10 cellular contexts compared by ENCODE assay signal in the genomic region with DNA sequence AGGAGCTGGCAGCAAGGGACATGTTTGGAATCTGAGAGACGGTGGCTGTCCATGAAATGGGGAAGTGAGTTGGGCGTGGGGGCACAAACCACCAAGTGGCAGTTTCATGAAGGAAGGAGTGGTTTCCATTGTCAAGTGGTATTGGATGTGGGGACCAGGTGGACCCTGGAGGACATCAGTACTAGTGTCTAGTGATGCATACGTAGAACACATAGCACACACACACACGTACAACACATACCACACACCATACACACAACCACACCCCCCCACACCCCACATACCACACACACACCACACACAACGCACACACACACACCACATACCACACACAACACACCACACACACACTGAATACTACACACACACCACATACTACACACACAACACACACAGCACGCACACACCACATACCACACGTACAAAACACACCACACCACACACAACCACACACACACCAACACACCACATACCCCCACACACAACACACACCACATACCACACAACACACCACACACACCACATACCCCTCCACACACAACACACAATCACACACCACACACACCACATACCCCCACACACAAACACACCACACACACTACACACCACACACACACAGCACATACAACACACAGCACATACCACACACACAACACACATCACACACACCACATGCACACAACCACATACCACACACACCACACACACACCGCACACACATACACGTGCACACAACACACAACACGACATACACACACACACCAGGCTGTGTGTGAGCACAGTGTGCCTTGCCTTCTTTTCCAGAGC. TPM values are rescaled to one million over a fixed set of nuclear protein-coding genes. Genes with fewer than 3 reads are reported as not detected.
DNase-seq lines count a peak whose midpoint lies in the region; ATAC-seq, FAIRE-seq and TF ChIP-seq lines count a peak whose summit lies in the region.
"Had no signal": no experiment of that assay in that cellular context is flagged by ENCODE, and none has a peak within 500 bp of the region (broad histone marks: within the 10 kb centered on the region; RNA-seq: fewer than 3 reads in every experiment).

No MANE protein-coding gene starts in this region.

- CTCF ChIA-PET in Panc1 (lab: Charles Lee), result no interaction called here

- no peak overlapping the region for H3K4me2 ChIP-seq in hepatocyte

- POLR2A ChIA-PET in Panc1 (lab: Charles Lee), result interaction anchor here (0.6 kb wide), 1 partner anchor 39 kb away, joined by 3 read pairs; no protein-coding TSS in a partner anchor

- intact Hi-C loops in Panc1 (cut with micrococcal nuclease; ENCODE audit: unreplicated experiment) (no loop called here), kidney (cut with DNase I) (no loop called here)

- peak; percentile 90 to 92 for DNase-seq in AML-193 (lab: John Stamatoyannopoulos, UW)
- DNase-seq in Panc1 (ENCODE audit: low read depth, low spot score), result no peak
- no peak for DNase-seq in kidney
- no peak for DNase-seq in putamen (ENCODE audit: low spot score)
- DNase-seq in hepatocyte (ENCODE audit: low spot score), result no peak
- no peak for DNase-seq in ureter (ENCODE audit: low spot score)
- DNase-seq: esophagus squamous epithelium; stimulated activated CD4-positive, alpha-beta T cell treated with anti-CD3 and anti-CD28 coated beads, Interleukin-4, amount 100 ng/mL, for 24 hours had no signal

- TF ChIP-seq CTCF in Panc1 (IDR thresholded peaks at IDR 0.05) (no peak), kidney (IDR thresholded peaks at IDR 0.05; ENCODE audit: borderline replicate concordance, extremely low read depth, insufficient read depth) (no peak), hepatocyte (IDR thresholded peaks at IDR 0.05; ENCODE audit: poor library complexity) (no peak)

- no peak overlapping the region for H2AFZ ChIP-seq in hepatocyte

- H3K27me3 ChIP-seq in Panc1 (ENCODE audit: control insufficient read depth, insufficient read depth, low read length) (no peaks in the 10 kb centered on the region), hepatocyte (no peaks in the 10 kb centered on the region)
- H3K27me3 ChIP-seq: esophagus squamous epithelium had no signal

- H4K20me1 ChIP-seq in hepatocyte (ENCODE audit: insufficient read depth, poor library complexity, severe bottlenecking), result peaks cover 76% of the 10 kb centered on the region

- no peak for FAIRE-seq in kidney (lab: Jason Lieb, UNC)

- H3K27ac ChIP-seq in Panc1 (ENCODE audit: low read length), result peak overlapping the region; percentile 91
- H3K27ac ChIP-seq in kidney (ENCODE audit: low read depth in 2 of 2, low read length in 2 of 2), result peak overlapping the region; percentile 87 to 88
- no peak overlapping the region for H3K27ac ChIP-seq in hepatocyte

- peaks cover 90% of the 10 kb centered on the region for H3K4me1 ChIP-seq in Panc1 (ENCODE audit: control insufficient read depth, insufficient read depth, low read length)
- H3K4me1 ChIP-seq in kidney (ENCODE audit: control insufficient read depth in 1 of 2, insufficient read depth in 1 of 2, low read depth in 1 of 2, low read length in 2 of 2), result peaks cover 74 to 76% of the 10 kb centered on the region in 2 donors
- H3K4me1 ChIP-seq in hepatocyte (ENCODE audit: insufficient read depth), result peaks cover 61% of the 10 kb centered on the region

- no peak overlapping the region for H3K9ac ChIP-seq in kidney (ENCODE audit: low read length in 2 of 2)

- WGBS in hepatocyte (ENCODE audit: low lambda C conversion rate, missing lambda C conversion rate), result 90% methylated on average over 10 of the region's 10 CpGs

- BruUV-seq in Panc1 (replicated peaks; lab: Mats Ljungman, UMichigan), result no TSS peak

- ATAC-seq in GM21390 (IDR thresholded peaks at IDR 0.05; ENCODE audit: unreplicated experiment) (peak; percentile 19), Panc1 (no peak), HG03039 (IDR thresholded peaks at IDR 0.05; ENCODE audit: unreplicated experiment) (no peak)

- H3K9me3 ChIP-seq in Panc1 (ENCODE audit: control insufficient read depth, insufficient read depth, low read depth, low read length) (no peaks in the 10 kb centered on the region), kidney (ENCODE audit: control insufficient read depth in 1 of 2, low read length in 2 of 2) (no peaks in the 10 kb centered on the region), hepatocyte (ENCODE audit: low read depth) (no peaks in the 10 kb centered on the region)
- H3K9me3 ChIP-seq: esophagus squamous epithelium had no signal

- no peaks in the 10 kb centered on the region for H3K9me2 ChIP-seq in hepatocyte (replicated peaks; ENCODE audit: insufficient read depth)

- no peak overlapping the region for H3K4me3 ChIP-seq in Panc1 (ENCODE audit: low read depth in 2 of 2, low read length in 2 of 2)
- no peak overlapping the region for H3K4me3 ChIP-seq in kidney (ENCODE audit: low read length in 2 of 2)
- H3K4me3 ChIP-seq in hepatocyte, result no peak overlapping the region
- H3K4me3 ChIP-seq: esophagus squamous epithelium had no signal

- in situ Hi-C loops in Panc1 (cut with HindIII; ENCODE audit: low pct_unique_long_range_greater_than_20kb, low sequenced_read_pairs), result no loop called here

- no peaks in the 10 kb centered on the region for H3K36me3 ChIP-seq in Panc1 (ENCODE audit: control insufficient read depth, insufficient read depth, low read length)
- peaks cover 0 to 2% of the 10 kb centered on the region in 2 donors for H3K36me3 ChIP-seq in kidney (ENCODE audit: control insufficient read depth in 1 of 2, insufficient read depth in 2 of 2, low read length in 2 of 2)
- H3K36me3 ChIP-seq in hepatocyte (replicated peaks; ENCODE audit: insufficient read depth, low read depth), result no peaks in the 10 kb centered on the region
- H3K36me3 ChIP-seq: esophagus squamous epithelium had no signal

- peaks cover 100% of the 10 kb centered on the region for H3K79me2 ChIP-seq in hepatocyte

RNA-seq across cellular contexts. Expression of a gene that starts 41.1 kb away (rescaled TPM):
- total RNA-seq in Panc1 (2021; ENCODE audit: unreplicated experiment), result 97.5 TPM
- polyA plus RNA-seq in Panc1 (2012; ENCODE audit: insufficient read length), result 79.9 TPM
- 92.8 TPM for total RNA-seq in kidney
- 9.5 TPM for polyA plus RNA-seq in kidney (ENCODE audit: insufficient read depth, low read depth, low replicate concordance)
- total RNA-seq in hepatocyte, result 32.8 and 43.5 TPM in 2 replicates
- polyA plus RNA-seq in hepatocyte, result 27.9 and 33.1 TPM in 2 replicates
- 49.8 TPM for total RNA-seq in ureter

Comparison
In these comparisons a context has a peak if more than half of its experiments do, and no peak if none do; other contexts are left out.
1. DNase-seq: peak in AML-193 (2 of 2); none in Panc1 (single experiment), kidney (single experiment), putamen (single experiment), hepatocyte (single experiment) and ureter (single experiment).